ENCODE assay signal across 8 cellular contexts in the genomic region with DNA sequence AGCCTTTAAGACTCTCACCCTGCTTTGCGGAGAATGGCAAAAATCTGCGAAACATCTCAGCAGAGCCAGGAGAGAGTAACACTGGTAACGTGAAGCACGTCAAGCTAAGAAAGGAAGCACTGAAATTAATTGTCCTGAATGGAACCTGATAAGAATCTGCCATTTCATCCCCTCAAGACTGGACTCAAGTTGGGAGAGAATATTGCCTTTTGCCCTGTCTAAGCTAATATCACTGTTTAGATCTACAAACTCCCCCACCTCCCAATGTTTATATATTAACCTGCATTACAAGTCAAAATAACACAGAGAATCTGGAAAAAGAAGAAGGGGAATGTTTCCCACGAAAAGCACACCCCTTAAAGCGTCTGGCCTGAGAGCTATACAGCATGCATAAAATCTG. TPM values are rescaled to one million over a fixed set of nuclear protein-coding genes. Genes with fewer than 3 reads are reported as not detected.
DNase-seq lines count a peak whose midpoint lies in the region; ATAC-seq and TF ChIP-seq lines count a peak whose summit lies in the region.

No MANE protein-coding gene starts in this region.

- POLR2A ChIA-PET in activated CD4-positive, alpha-beta T cell treated with anti-CD3 and anti-CD28 coated beads for 36 hours (lab: Charles Lee) = interaction anchor here (1.3 kb wide), 1 partner anchor 148 kb away, joined by 3 read pairs; the partner anchor contains the start of gene SGO1

- peak overlapping the region; percentile 90 to 95 for H3K27ac ChIP-seq in left lung

- no peaks in the 10 kb centered on the region for H3K9me3 Mint-ChIP-seq in activated CD4-positive, alpha-beta T cell treated with anti-CD3 and anti-CD28 coated beads for 36 hours (ENCODE audit: low read depth)
- H3K9me3 Mint-ChIP-seq in activated T-helper 2 cell treated with anti-CD3 and anti-CD28 coated beads, Interferon-gamma antibody, Interleukin-2, Interleukin-4, amounts not matched to agents 10 μg/mL and 5 μg/mL and 100 μg/mL, durations not matched to agents 14 hours and 24 hours and 36 hours = no peaks in the 10 kb centered on the region

- no peaks in the 10 kb centered on the region for H3K9me3 ChIP-seq in left lung

- H3K4me1 Mint-ChIP-seq in activated CD4-positive, alpha-beta T cell treated with anti-CD3 and anti-CD28 coated beads for 36 hours = peaks cover 39% of the 10 kb centered on the region
- H3K4me1 Mint-ChIP-seq in activated T-helper 2 cell treated with anti-CD3 and anti-CD28 coated beads, Interferon-gamma antibody, Interleukin-2, Interleukin-4, amounts not matched to agents 10 μg/mL and 5 μg/mL and 100 μg/mL, durations not matched to agents 14 hours and 24 hours and 36 hours (ENCODE audit: low read depth) = peaks cover 34% of the 10 kb centered on the region

- peak overlapping the region; percentile 77 for H3K4me3 Mint-ChIP-seq in activated CD4-positive, alpha-beta T cell treated with anti-CD3 and anti-CD28 coated beads for 36 hours
- H3K4me3 Mint-ChIP-seq in activated T-helper 2 cell treated with anti-CD3 and anti-CD28 coated beads, Interferon-gamma antibody, Interleukin-2, Interleukin-4, amounts not matched to agents 10 μg/mL and 5 μg/mL and 100 μg/mL, durations not matched to agents 14 hours and 24 hours and 36 hours (ENCODE audit: low read depth) = peak overlapping the region; percentile 80

- peak overlapping the region; percentile 87 for H3K27ac Mint-ChIP-seq in activated CD4-positive, alpha-beta T cell treated with anti-CD3 and anti-CD28 coated beads for 36 hours
- H3K27ac Mint-ChIP-seq in activated T-helper 2 cell treated with anti-CD3 and anti-CD28 coated beads, Interferon-gamma antibody, Interleukin-2, Interleukin-4, amounts not matched to agents 10 μg/mL and 5 μg/mL and 100 μg/mL, durations not matched to agents 14 hours and 24 hours and 36 hours = peak overlapping the region; percentile 86

- H3K27me3 ChIP-seq in left lung = no peaks in the 10 kb centered on the region

- H3K4me3 ChIP-seq in left lung = peak overlapping the region; percentile 71 to 73

- peaks cover 12 to 36% of the 10 kb centered on the region in 2 donors for H3K4me1 ChIP-seq in left lung

- TF ChIP-seq CTCF in left lung (IDR thresholded peaks at IDR 0.05) = no peak

- H3K36me3 Mint-ChIP-seq in activated CD4-positive, alpha-beta T cell treated with anti-CD3 and anti-CD28 coated beads for 36 hours (ENCODE audit: low read depth) = no peaks in the 10 kb centered on the region
- H3K36me3 Mint-ChIP-seq in activated T-helper 2 cell treated with anti-CD3 and anti-CD28 coated beads, Interferon-gamma antibody, Interleukin-2, Interleukin-4, amounts not matched to agents 10 μg/mL and 5 μg/mL and 100 μg/mL, durations not matched to agents 14 hours and 24 hours and 36 hours (ENCODE audit: low read depth) = no peaks in the 10 kb centered on the region

- no peak for DNase-seq in activated CD4-positive, alpha-beta T cell treated with anti-CD3 and anti-CD28 coated beads for 36 hours
- DNase-seq in activated CD4-positive, alpha-beta T cell treated with anti-CD3 and anti-CD28 coated beads for 4 hours = no peak
- no peak for DNase-seq in activated T-helper 2 cell treated with anti-CD3 and anti-CD28 coated beads, Interferon-gamma antibody, Interleukin-2, Interleukin-4, amounts not matched to agents 10 μg/mL and 5 μg/mL and 100 μg/mL, durations not matched to agents 14 hours and 24 hours and 36 hours (ENCODE audit: low spot score)
- DNase-seq in left lung (no peak), superior temporal gyrus (ENCODE audit: extremely low spot score) (peak; percentile 40), NOMO-1 treated with DMSO at 0.1 percent for 48 hours (lab: John Stamatoyannopoulos, UW; ENCODE audit: unreplicated experiment) (no peak)

- intact Hi-C loops in activated CD4-positive, alpha-beta T cell treated with anti-CD3 and anti-CD28 coated beads for 36 hours (cut with DNase I, micrococcal nuclease) = loop anchor here (1.0 to 10.0 kb wide), 3 partner anchors 148 to 154 kb away; partner anchors contain the start of gene SGO1 (in 1 of the 2)
- intact Hi-C loops in activated T-helper 2 cell treated with anti-CD3 and anti-CD28 coated beads, Interferon-gamma antibody, Interleukin-2, Interleukin-4, amounts not matched to agents 10 μg/mL and 5 μg/mL and 100 μg/mL, durations not matched to agents 14 hours and 24 hours and 36 hours (cut with micrococcal nuclease) = loop anchor here (1.0 kb wide), 1 partner anchor 66 kb away; no protein-coding TSS in a partner anchor
- intact Hi-C loops in left lung (cut with DNase I) = no loop called here

- no peaks in the 10 kb centered on the region for H3K36me3 ChIP-seq in left lung

- no peaks in the 10 kb centered on the region for H3K27me3 Mint-ChIP-seq in activated CD4-positive, alpha-beta T cell treated with anti-CD3 and anti-CD28 coated beads for 36 hours
- H3K27me3 Mint-ChIP-seq in activated T-helper 2 cell treated with anti-CD3 and anti-CD28 coated beads, Interferon-gamma antibody, Interleukin-2, Interleukin-4, amounts not matched to agents 10 μg/mL and 5 μg/mL and 100 μg/mL, durations not matched to agents 14 hours and 24 hours and 36 hours (ENCODE audit: low read depth) = peaks cover 7% of the 10 kb centered on the region

- CTCF ChIA-PET in activated CD4-positive, alpha-beta T cell treated with anti-CD3 and anti-CD28 coated beads for 36 hours (lab: Charles Lee) = interaction anchor here (0.9 kb wide), 1 partner anchor 19 kb away, joined by 3 read pairs; no protein-coding TSS in a partner anchor

- ATAC-seq in activated CD4-positive, alpha-beta T cell treated with anti-CD3 and anti-CD28 coated beads for 36 hours = no peak
- ATAC-seq in left lung = no peak
- ATAC-seq in GM18867 (IDR thresholded peaks at IDR 0.05; ENCODE audit: unreplicated experiment) = no peak
- no peak for ATAC-seq in HG02642 (IDR thresholded peaks at IDR 0.05; ENCODE audit: poor library complexity, unreplicated experiment)

RNA-seq across cellular contexts. Expression of gene KAT2B, which starts 1.6 kb away (rescaled TPM):
- 10 to 100 TPM; 17.2 to 18.5 TPM for total RNA-seq in activated CD4-positive, alpha-beta T cell treated with anti-CD3 and anti-CD28 coated beads for 36 hours
- total RNA-seq in activated T-helper 2 cell treated with anti-CD3 and anti-CD28 coated beads, Interferon-gamma antibody, Interleukin-2, Interleukin-4, amounts not matched to agents 10 μg/mL and 5 μg/mL and 100 μg/mL, durations not matched to agents 14 hours and 24 hours and 36 hours = 10.9 and 12.1 TPM in 2 replicates
- 10 to 100 TPM; 26.1 to 33.6 TPM for total RNA-seq in left lung

RNA-seq across cellular contexts. Expression of gene PP2D1, which starts 26.6 kb away (rescaled TPM):
- not detected for total RNA-seq in activated CD4-positive, alpha-beta T cell treated with anti-CD3 and anti-CD28 coated beads for 36 hours
- not detected in 2 replicates for total RNA-seq in activated T-helper 2 cell treated with anti-CD3 and anti-CD28 coated beads, Interferon-gamma antibody, Interleukin-2, Interleukin-4, amounts not matched to agents 10 μg/mL and 5 μg/mL and 100 μg/mL, durations not matched to agents 14 hours and 24 hours and 36 hours
- not detected for total RNA-seq in left lung

Comparison
In these comparisons a context has a peak if more than half of its experiments do, and no peak if none do; other contexts are left out.
1. intact Hi-C loops: an anchor here in activated CD4-positive, alpha-beta T cell treated with anti-CD3 and anti-CD28 coated beads for 36 hours (1.0 to 10.0 kb wide) and activated T-helper 2 cell treated with anti-CD3 and anti-CD28 coated beads, Interferon-gamma antibody, Interleukin-2, Interleukin-4, amounts not matched to agents 10 μg/mL and 5 μg/mL and 100 μg/mL, durations not matched to agents 14 hours and 24 hours and 36 hours (1.0 kb wide); none called in left lung.